9 cellular contexts compared by ENCODE assay signal in the genomic region with DNA sequence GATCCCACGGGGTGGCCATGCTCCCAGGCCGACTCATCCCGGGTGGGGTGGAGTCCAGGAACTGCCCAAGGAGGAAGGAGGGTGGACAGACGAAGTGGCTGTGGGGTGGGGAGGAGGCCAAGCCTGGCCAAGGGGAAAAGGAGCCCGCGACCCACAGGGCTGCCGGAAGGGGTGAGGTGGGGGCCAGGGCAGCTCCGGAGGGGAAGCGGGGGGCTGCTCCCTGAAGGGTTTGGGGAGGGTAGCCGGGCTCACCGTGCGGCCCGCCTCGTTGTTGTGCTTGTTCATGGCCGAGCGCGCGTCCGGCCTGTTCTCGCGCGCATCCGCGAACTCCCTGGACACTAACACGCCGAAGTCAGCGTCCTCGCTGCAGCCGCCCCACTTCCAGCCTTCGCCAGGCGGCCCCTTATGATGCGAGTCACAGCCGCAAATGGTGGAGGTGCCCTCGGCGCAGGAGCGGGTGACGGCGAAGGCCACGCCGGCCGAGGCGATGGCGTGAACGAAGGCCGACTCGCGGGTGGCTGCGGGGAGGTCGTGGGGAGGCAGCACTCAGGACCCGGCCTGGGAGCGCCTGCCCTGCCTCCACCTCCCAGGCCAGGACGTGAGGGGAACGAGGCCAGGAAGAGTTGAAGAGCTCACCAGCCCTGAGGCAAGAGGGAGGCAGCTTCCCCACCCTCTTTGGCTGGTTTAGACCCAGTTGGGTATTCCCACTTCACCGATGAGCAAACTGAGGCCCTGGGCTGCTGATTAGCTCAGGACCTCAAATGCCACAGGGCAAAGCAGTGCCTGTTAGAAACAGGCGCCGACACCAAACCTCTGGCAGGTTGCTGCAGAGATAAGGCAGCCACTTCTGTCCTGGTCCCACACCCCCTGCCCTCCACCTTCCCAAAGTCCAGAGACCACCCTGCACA. TPM values are rescaled to one million over a fixed set of nuclear protein-coding genes. Genes with fewer than 3 reads are reported as not detected.
A peak's percentile ranks its signal among the peaks of the same experiment; 100 is the strongest.
DNase-seq lines count a peak whose midpoint lies in the region; ATAC-seq and TF ChIP-seq lines count a peak whose summit lies in the region.
"Had no signal": no experiment of that assay in that cellular context is flagged by ENCODE, and none has a peak within 500 bp of the region (broad histone marks: within the 10 kb centered on the region; RNA-seq: fewer than 3 reads in every experiment).

No MANE protein-coding gene starts in this region.

- no peak overlapping the region for H3K4me3 ChIP-seq in CD8-positive, alpha-beta memory T cell (ENCODE audit: low read length)
- no peak overlapping the region for H3K4me3 ChIP-seq in MG63
- H3K4me3 ChIP-seq in psoas muscle, result peak overlapping the region; percentile 54

- peak overlapping the region; percentile 24 for H3K27ac ChIP-seq in CD8-positive, alpha-beta memory T cell (ENCODE audit: low read depth, low read length)
- H3K27ac ChIP-seq in psoas muscle, result no peak overlapping the region
- H3K27ac ChIP-seq: neutrophil had no signal

- intact Hi-C loops in psoas muscle (cut with DNase I), result loop anchor here in 1 of 2 donors (5.0 kb wide), 1 partner anchor 47 kb away; no protein-coding TSS in a partner anchor

- H3K4me1 Mint-ChIP-seq in CD8-positive, alpha-beta memory T cell, result peaks cover 4 to 27% (median 9%) of the 10 kb centered on the region in 3 donors

- no peak overlapping the region for H3K27ac Mint-ChIP-seq in CD8-positive, alpha-beta memory T cell

- 13 to 18% (median 15%) methylated on average over 44 to 56 of the region's 56 CpGs for WGBS in psoas muscle, 3 donors

- no peaks in the 10 kb centered on the region for H3K9me3 ChIP-seq in CD8-positive, alpha-beta memory T cell (ENCODE audit: low read length)
- H3K9me3 ChIP-seq in MG63 (no peaks in the 10 kb centered on the region), psoas muscle (no peaks in the 10 kb centered on the region)
- H3K9me3 ChIP-seq: neutrophil had no signal

- POLR2A ChIA-PET in CD8-positive, alpha-beta memory T cell (lab: Charles Lee), result no interaction called here

- peaks cover 15% of the 10 kb centered on the region for H3K4me1 ChIP-seq in CD8-positive, alpha-beta memory T cell (ENCODE audit: insufficient read depth, low read length)
- peaks cover 6% of the 10 kb centered on the region for H3K4me1 ChIP-seq in psoas muscle

- CTCF ChIA-PET in CD8-positive, alpha-beta memory T cell (lab: Charles Lee), result no interaction called here

- H3K36me3 Mint-ChIP-seq in CD8-positive, alpha-beta memory T cell, result no peaks in the 10 kb centered on the region

- peaks cover 20 to 35% of the 10 kb centered on the region in 2 donors for H3K27me3 Mint-ChIP-seq in CD8-positive, alpha-beta memory T cell

- H3K36me3 ChIP-seq in CD8-positive, alpha-beta memory T cell (ENCODE audit: insufficient read depth, low read length), result no peaks in the 10 kb centered on the region
- H3K36me3 ChIP-seq in MG63 (peaks cover 3% of the 10 kb centered on the region; the same call in 1 of the 2 replicates), psoas muscle (ENCODE audit: insufficient read depth in 1 of 2, low read depth in 1 of 2) (no peaks in the 10 kb centered on the region)
- H3K36me3 ChIP-seq: neutrophil had no signal

- DNase-seq in CD8-positive, alpha-beta memory T cell, result no peak
- DNase-seq in MG63 (peak; percentile 32), erythroblast (lab: John Stamatoyannopoulos, UW) (peak; percentile 26 to 51), psoas muscle (peak in 1 of 2 donors; percentile 25)
- DNase-seq in stimulated activated CD4-positive, alpha-beta T cell treated with anti-CD3 and anti-CD28 coated beads, Interleukin-4, amount 100 ng/mL, for 24 hours, result no peak

- TF ChIP-seq CTCF in psoas muscle (IDR thresholded peaks at IDR 0.05), result no peak

- ATAC-seq in psoas muscle (peak in 2 of 4 donors; percentile 28 to 34), GM18520 (IDR thresholded peaks at IDR 0.05; ENCODE audit: unreplicated experiment) (no peak), HG03280 (IDR thresholded peaks at IDR 0.05; ENCODE audit: unreplicated experiment) (no peak), HG02763 (IDR thresholded peaks at IDR 0.05; ENCODE audit: unreplicated experiment) (no peak)

- peaks cover 30% of the 10 kb centered on the region for H3K27me3 ChIP-seq in CD8-positive, alpha-beta memory T cell (ENCODE audit: insufficient read depth, low read length, poor library complexity, severe bottlenecking)
- no peaks in the 10 kb centered on the region for H3K27me3 ChIP-seq in MG63
- H3K27me3 ChIP-seq in psoas muscle (ENCODE audit: insufficient read depth in 3 of 3, low read length in 2 of 3), result peaks cover 0 to 50% (median 14%) of the 10 kb centered on the region in 3 donors

- peaks cover 0 to 2% (median 0%) of the 10 kb centered on the region in 5 donors for H3K9me3 Mint-ChIP-seq in CD8-positive, alpha-beta memory T cell

- TF ChIP-seq POLR2A in erythroblast (IDR thresholded peaks at IDR 0.05; ENCODE audit: low read length), result no peak

- peak overlapping the region; percentile 50 to 81 (median 64) for H3K4me3 Mint-ChIP-seq in CD8-positive, alpha-beta memory T cell

RNA-seq across cellular contexts. Expression of gene WNT3, which starts 48.7 kb away (rescaled TPM):
- total RNA-seq in CD8-positive, alpha-beta memory T cell, result not detected
- not detected for polyA plus RNA-seq in CD8-positive, alpha-beta memory T cell
- total RNA-seq in MG63 (2014; rRNA removed; shearing (Covaris generic); ENCODE audit: low replicate concordance), result 5.6 and 8.5 TPM in 2 replicates
- under 1 TPM in 3 of 4 donors, not detected in 1; 0.08 to 0.36 (median 0.17) TPM for total RNA-seq in psoas muscle
- polyA plus RNA-seq in psoas muscle, result under 1 TPM in 2 of 3 donors, not detected in 1; 0.06 to 0.10 TPM

Comparison
In these comparisons a context has a peak if more than half of its experiments do, and no peak if none do; other contexts are left out.
1. DNase-seq: peak in MG63 (single experiment) and erythroblast (2 of 2); none in CD8-positive, alpha-beta memory T cell (0 of 5) and stimulated activated CD4-positive, alpha-beta T cell treated with anti-CD3 and anti-CD28 coated beads, Interleukin-4, amount 100 ng/mL, for 24 hours (single experiment).